Comparison of ENCODE assay signal across 27 cellular contexts in the genomic region with DNA sequence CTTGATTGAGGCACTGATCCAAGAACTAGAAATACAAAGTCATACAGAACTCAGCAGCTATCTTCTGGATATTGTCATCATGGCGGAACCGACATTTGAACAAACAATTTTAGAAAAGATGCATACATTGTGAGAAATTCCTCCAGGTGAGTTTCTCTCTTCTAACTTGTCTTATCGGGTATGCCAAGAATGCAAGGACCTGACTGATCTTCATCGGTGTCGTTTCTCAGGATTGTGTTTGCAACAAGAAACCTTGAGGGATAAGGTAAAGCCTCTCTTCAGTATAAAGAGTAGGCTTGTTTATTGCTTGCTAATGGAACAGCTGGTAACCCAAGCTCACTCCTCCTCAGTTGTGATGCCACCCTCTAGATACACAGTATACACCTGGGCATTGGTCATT.
"Had no signal": no experiment of that assay in that cellular context is flagged by ENCODE, and none has a peak within 500 bp of the region (broad histone marks: within the 10 kb centered on the region; RNA-seq: fewer than 3 reads in every experiment).

No MANE protein-coding gene starts in this region.

- H3K79me2 ChIP-seq: hepatocyte had no signal

- H3K4me2 ChIP-seq: hepatocyte had no signal

- FAIRE-seq: islet of Langerhans, kidney had no signal

- H3K9me3 ChIP-seq: left ventricle myocardium inferior, mucosa of descending colon, ovary, prostate gland, stomach, testis, thyroid gland, transverse colon, uterus had no signal

- H3K27me3 ChIP-seq: hepatocyte, ovary, stomach, testis, thyroid gland, transverse colon, uterus had no signal

- H3K9me3 Mint-ChIP-seq: immature natural killer cell; natural killer cell treated with Interleukin-12 subunit alpha and Interleukin-12 subunit beta and Interleukin-15 and Interleukin-18, amount 100 ng/mL, for 72 hours; stimulated activated naive B cell treated with anti-CD40 and anti-IgM and Interleukin-4, amounts not matched to agents 10 μg/mL and 1 μg/mL and 100 μg/mL, for 72 hours had no signal

- H3K27ac ChIP-seq: hepatocyte, left ventricle myocardium inferior, ovary, prostate gland, skin epidermis, stomach, testis, thyroid gland, transverse colon, uterus had no signal

- H3K27me3 Mint-ChIP-seq: naive thymus-derived CD4-positive, alpha-beta T cell; natural killer cell treated with Interleukin-12 subunit alpha and Interleukin-12 subunit beta and Interleukin-15 and Interleukin-18, amount 100 ng/mL, for 72 hours; stimulated activated naive B cell treated with anti-CD40 and anti-IgM and Interleukin-4, amounts not matched to agents 10 μg/mL and 1 μg/mL and 100 μg/mL, for 72 hours had no signal

- H3K4me1 ChIP-seq: left ventricle myocardium inferior, prostate gland, stomach, testis, transverse colon, uterus had no signal

- H3K36me3 ChIP-seq: ovary, prostate gland, thyroid gland, transverse colon, uterus had no signal

- ATAC-seq: mucosa of descending colon; naive thymus-derived CD4-positive, alpha-beta T cell; natural killer cell treated with Interleukin-12 subunit alpha and Interleukin-12 subunit beta and Interleukin-15 and Interleukin-18, amount 100 ng/mL, for 72 hours; right cardiac atrium; sciatic nerve; stimulated activated naive CD8-positive, alpha-beta T cell treated with anti-CD3 and anti-CD28 coated beads, Interleukin-15, Interleukin-2, amounts not matched to agents 100 U/mL and 50 U/mL, for 24 hours had no signal

- H3K4me3 ChIP-seq: hepatocyte, left ventricle myocardium inferior, lung, mucosa of descending colon, ovary, prostate gland, skin epidermis, stomach, testis, thyroid gland, transverse colon, uterus had no signal

- DNase-seq: immature natural killer cell; kidney; left ventricle myocardium inferior; midbrain; mucosa of descending colon; naive thymus-derived CD4-positive, alpha-beta T cell; ovary; retina; right cardiac atrium; stimulated activated CD4-positive, alpha-beta T cell treated with anti-CD3 and anti-CD28 coated beads, Interleukin-12 subunit alpha, Interleukin-12 subunit beta, amount 100 ng/mL, for 4 hours; stimulated activated CD4-positive, alpha-beta T cell treated with anti-CD3 and anti-CD28 coated beads, Interleukin-15, amount 100 ng/mL, for 24 hours; stimulated activated CD4-positive, alpha-beta T cell treated with anti-CD3 and anti-CD28 coated beads, Interleukin-2, amount 100 ng/mL, for 24 hours; stimulated activated CD4-positive, alpha-beta T cell treated with anti-CD3 and anti-CD28 coated beads, Interleukin-4, amount 100 ng/mL, for 1 hour; stimulated activated naive B cell treated with anti-CD40 and anti-IgM and Interleukin-4, amounts not matched to agents 10 μg/mL and 1 μg/mL and 100 μg/mL, for 72 hours; stimulated activated naive CD8-positive, alpha-beta T cell treated with anti-CD3 and anti-CD28 coated beads, Interleukin-15, Interleukin-2, amounts not matched to agents 100 U/mL and 50 U/mL, for 24 hours; stomach; testis; thyroid gland; transverse colon; uterus had no signal

- H3K27ac Mint-ChIP-seq: immature natural killer cell; naive thymus-derived CD4-positive, alpha-beta T cell; natural killer cell treated with Interleukin-12 subunit alpha and Interleukin-12 subunit beta and Interleukin-15 and Interleukin-18, amount 100 ng/mL, for 72 hours; stimulated activated naive B cell treated with anti-CD40 and anti-IgM and Interleukin-4, amounts not matched to agents 10 μg/mL and 1 μg/mL and 100 μg/mL, for 72 hours had no signal

- H3K4me3 Mint-ChIP-seq: immature natural killer cell; naive thymus-derived CD4-positive, alpha-beta T cell; natural killer cell treated with Interleukin-12 subunit alpha and Interleukin-12 subunit beta and Interleukin-15 and Interleukin-18, amount 100 ng/mL, for 72 hours; stimulated activated naive B cell treated with anti-CD40 and anti-IgM and Interleukin-4, amounts not matched to agents 10 μg/mL and 1 μg/mL and 100 μg/mL, for 72 hours had no signal

- H2AFZ ChIP-seq: hepatocyte had no signal
